In genomic region chr10:62302760-62303159, GRCh38 we compare ENCODE assay signal across 21 cellular contexts. TPM values are rescaled to one million over a fixed set of nuclear protein-coding genes. Genes with fewer than 3 reads are reported as not detected.
DNase-seq lines count a peak whose midpoint lies in the region; ATAC-seq and TF ChIP-seq lines count a peak whose summit lies in the region.
"Had no signal": no experiment of that assay in that cellular context is flagged by ENCODE, and none has a peak within 500 bp of the region (broad histone marks: within the 10 kb centered on the region; RNA-seq: fewer than 3 reads in every experiment).

No MANE protein-coding gene starts in this region.

- TF ChIP-seq CTCF in mammary epithelial cell (conservative IDR thresholded peaks at IDR 0.05 in 1 of 2, IDR thresholded peaks at IDR 0.05 in 1 of 2; ENCODE audit: extremely low read depth in 1 of 2, insufficient read depth in 1 of 2, low read depth in 1 of 2, low read length in 2 of 2): no peak
- TF ChIP-seq CTCF in MCF 10A (IDR thresholded peaks at IDR 0.05; ENCODE audit: unreplicated experiment): no peak
- TF ChIP-seq CTCF in left ventricle myocardium inferior (IDR thresholded peaks at IDR 0.05; ENCODE audit: borderline replicate concordance): no peak

- H3K4me1 Mint-ChIP-seq in MCF 10A (ENCODE audit: insufficient read depth, unreplicated experiment) (no peaks in the 10 kb centered on the region), T-cell (peaks cover 31 to 36% (median 33%) of the 10 kb centered on the region in 3 donors)
- H3K4me1 Mint-ChIP-seq in naive thymus-derived CD4-positive, alpha-beta T cell: peaks cover 5 to 46% (median 34%) of the 10 kb centered on the region in 7 donors
- no peaks in the 10 kb centered on the region for H3K4me1 Mint-ChIP-seq in activated CD8-positive, alpha-beta memory T cell treated with anti-CD3 and anti-CD28 coated beads, Interleukin-2, amount 10 ng/mL, durations not matched to agents 7 days and 5 days

- BruUV-seq in mammary epithelial cell (replicated peaks; lab: Mats Ljungman, UMichigan): no TSS peak
- no TSS peak for BruUV-seq in MCF 10A (replicated peaks; lab: Mats Ljungman, UMichigan)

- POLR2A ChIA-PET in MCF 10A (lab: Yijun Ruan, JAX) (interaction anchor here (0.7 kb wide), 1 partner anchor 42 kb away, joined by 3 read pairs; no protein-coding TSS in a partner anchor), T-cell (lab: Charles Lee) (no interaction called here)
- POLR2A ChIA-PET in naive thymus-derived CD4-positive, alpha-beta T cell (lab: Charles Lee): no interaction called here

- no peak overlapping the region for H3K27ac ChIP-seq in mammary epithelial cell (ENCODE audit: insufficient read depth, low read depth, low read length)
- H3K27ac ChIP-seq in naive thymus-derived CD4-positive, alpha-beta T cell (ENCODE audit: low read depth, low read length): no peak overlapping the region
- H3K27ac ChIP-seq in left ventricle myocardium inferior (replicated peaks): no peak overlapping the region
- H3K27ac ChIP-seq: A549; BLaER1 treated with 17β-estradiol and CSF1 and Interleukin-3, amounts not matched to agents 10 nM and 100 nM; GM23248 had no signal

- ATAC-seq in T-cell (replicated peaks in 1 of 4): peak in 3 of 4 experiments; percentile 49 to 58 (median 53)
- ATAC-seq in naive thymus-derived CD4-positive, alpha-beta T cell: peak; percentile 58
- ATAC-seq in activated CD8-positive, alpha-beta memory T cell treated with anti-CD3 and anti-CD28 coated beads, Interleukin-2, amount 10 ng/mL, durations not matched to agents 7 days and 5 days: no peak
- ATAC-seq: A549; CD8-positive, alpha-beta T cell had no signal

- H3K36me3 ChIP-seq in mammary epithelial cell (ENCODE audit: insufficient read depth, low read length) (no peaks in the 10 kb centered on the region), left ventricle myocardium inferior (no peaks in the 10 kb centered on the region)
- no peaks in the 10 kb centered on the region for H3K36me3 ChIP-seq in naive thymus-derived CD4-positive, alpha-beta T cell (ENCODE audit: control insufficient read depth in 2 of 3, insufficient read depth in 3 of 3, low read length in 3 of 3)
- H3K36me3 ChIP-seq: BE2C; BLaER1 treated with 17β-estradiol and CSF1 and Interleukin-3, amounts not matched to agents 10 nM and 100 nM had no signal

- H3K36me3 Mint-ChIP-seq in MCF 10A (ENCODE audit: insufficient read depth, unreplicated experiment): no peaks in the 10 kb centered on the region
- H3K36me3 Mint-ChIP-seq in T-cell: no peaks in the 10 kb centered on the region
- H3K36me3 Mint-ChIP-seq in naive thymus-derived CD4-positive, alpha-beta T cell: peaks cover 0 to 5% (median 0%) of the 10 kb centered on the region in 5 donors
- peaks cover 4% of the 10 kb centered on the region for H3K36me3 Mint-ChIP-seq in activated CD8-positive, alpha-beta memory T cell treated with anti-CD3 and anti-CD28 coated beads, Interleukin-2, amount 10 ng/mL, durations not matched to agents 7 days and 5 days
- H3K36me3 Mint-ChIP-seq: CD14-positive monocyte; CD8-positive, alpha-beta T cell had no signal

- intact Hi-C loops in mammary epithelial cell (cut with micrococcal nuclease): no loop called here
- intact Hi-C loops in MCF 10A (cut with micrococcal nuclease): no loop called here
- intact Hi-C loops in naive thymus-derived CD4-positive, alpha-beta T cell (cut with micrococcal nuclease): loop anchor here in 1 of 2 donors (10.0 kb wide), 1 partner anchor 548 kb away; no protein-coding TSS in a partner anchor
- intact Hi-C loops in left ventricle myocardium inferior (cut with micrococcal nuclease): no loop called here

- in situ Hi-C loops in mammary epithelial cell (cut with MboI; ENCODE audit: low sequenced_read_pairs in 2 of 2): no loop called here

- CTCF ChIA-PET in mammary epithelial cell (lab: Charles Lee; ENCODE audit: low non-redundant PET) (no interaction called here), MCF 10A (lab: Yijun Ruan, JAX) (no interaction called here), T-cell (lab: Charles Lee) (no interaction called here)
- CTCF ChIA-PET in naive thymus-derived CD4-positive, alpha-beta T cell (lab: Charles Lee): no interaction called here
- CTCF ChIA-PET in activated CD8-positive, alpha-beta memory T cell treated with anti-CD3 and anti-CD28 coated beads, Interleukin-2, amount 10 ng/mL, durations not matched to agents 7 days and 5 days (lab: Charles Lee): interaction anchor here (0.6 kb wide), 1 partner anchor 50 kb away, joined by 3 read pairs; no protein-coding TSS in a partner anchor

- H3K9ac ChIP-seq in mammary epithelial cell (ENCODE audit: insufficient read depth, low read length): no peak overlapping the region
- H3K9ac ChIP-seq: BLaER1 treated with 17β-estradiol and CSF1 and Interleukin-3, amounts not matched to agents 10 nM and 100 nM; GM23248 had no signal

- H3K27me3 Mint-ChIP-seq in MCF 10A (ENCODE audit: insufficient read depth, unreplicated experiment) (no peaks in the 10 kb centered on the region), T-cell (peaks cover 0 to 11% of the 10 kb centered on the region in 2 donors)
- H3K27me3 Mint-ChIP-seq in naive thymus-derived CD4-positive, alpha-beta T cell: peaks cover 0 to 2% (median 0%) of the 10 kb centered on the region in 5 donors
- H3K27me3 Mint-ChIP-seq in activated CD8-positive, alpha-beta memory T cell treated with anti-CD3 and anti-CD28 coated beads, Interleukin-2, amount 10 ng/mL, durations not matched to agents 7 days and 5 days: peaks cover 2% of the 10 kb centered on the region

- H3K4me3 ChIP-seq in mammary epithelial cell (replicated peaks in 1 of 3; ENCODE audit: insufficient read depth in 1 of 3, low read depth in 2 of 3, low read length in 3 of 3) (no peak overlapping the region), left ventricle myocardium inferior (no peak overlapping the region)
- H3K4me3 ChIP-seq in naive thymus-derived CD4-positive, alpha-beta T cell (ENCODE audit: low read length): no peak overlapping the region
- H3K4me3 ChIP-seq: A549; BLaER1 treated with 17β-estradiol and CSF1 and Interleukin-3, amounts not matched to agents 10 nM and 100 nM; GM23248 had no signal

- DNase-seq in mammary epithelial cell (no peak), MCF 10A (ENCODE audit: unreplicated experiment) (no peak), T-cell (no peak), left ventricle myocardium inferior (no peak)
- DNase-seq in naive thymus-derived CD4-positive, alpha-beta T cell: peak in 4 of 9 donors; percentile 9 to 36 (median 20)
- no peak for DNase-seq in activated CD8-positive, alpha-beta memory T cell treated with anti-CD3 and anti-CD28 coated beads, Interleukin-2, amount 10 ng/mL, durations not matched to agents 7 days and 5 days
- no peak for DNase-seq in activated effector memory CD4-positive, alpha-beta T cell treated with anti-CD3 and anti-CD28 coated beads, Interleukin-2, amount 50 U/mL, for 16 hours
- DNase-seq: 8988T; ACHN; AML-193; BE2C; Caco-2; CD8-positive, alpha-beta T cell; DMS153; DND-41; GM23248; H7; HCEC 1CT had no signal

- H3K9me3 Mint-ChIP-seq in MCF 10A (ENCODE audit: unreplicated experiment) (peaks cover 8% of the 10 kb centered on the region), T-cell (peaks cover 0 to 4% (median 0%) of the 10 kb centered on the region in 3 donors)
- peaks cover 0 to 8% (median 0%) of the 10 kb centered on the region in 11 donors for H3K9me3 Mint-ChIP-seq in naive thymus-derived CD4-positive, alpha-beta T cell
- peaks cover 8% of the 10 kb centered on the region for H3K9me3 Mint-ChIP-seq in activated CD8-positive, alpha-beta memory T cell treated with anti-CD3 and anti-CD28 coated beads, Interleukin-2, amount 10 ng/mL, durations not matched to agents 7 days and 5 days (ENCODE audit: low read depth)

- H4K20me1 ChIP-seq in mammary epithelial cell (ENCODE audit: insufficient read depth, low read length): no peaks in the 10 kb centered on the region
- H4K20me1 ChIP-seq: BLaER1 treated with 17β-estradiol and CSF1 and Interleukin-3, amounts not matched to agents 10 nM and 100 nM had no signal

- dilution Hi-C loops in mammary epithelial cell (cut with HindIII; ENCODE audit: low sequenced_read_pairs): no loop called here

- H3K4me1 ChIP-seq in mammary epithelial cell (ENCODE audit: insufficient read depth, low read length) (no peaks in the 10 kb centered on the region), left ventricle myocardium inferior (no peaks in the 10 kb centered on the region)
- peaks cover 9 to 30% of the 10 kb centered on the region in 2 donors for H3K4me1 ChIP-seq in naive thymus-derived CD4-positive, alpha-beta T cell (ENCODE audit: control insufficient read depth in 2 of 2, insufficient read depth in 2 of 2, low read length in 2 of 2)
- H3K4me1 ChIP-seq: A549, BE2C, Caco-2 had no signal

- H3K4me3 Mint-ChIP-seq in MCF 10A (ENCODE audit: unreplicated experiment) (no peak overlapping the region), T-cell (no peak overlapping the region)
- H3K4me3 Mint-ChIP-seq in naive thymus-derived CD4-positive, alpha-beta T cell: no peak overlapping the region
- H3K4me3 Mint-ChIP-seq in activated CD8-positive, alpha-beta memory T cell treated with anti-CD3 and anti-CD28 coated beads, Interleukin-2, amount 10 ng/mL, durations not matched to agents 7 days and 5 days: no peak overlapping the region
- H3K4me3 Mint-ChIP-seq: CD14-positive monocyte; CD8-positive, alpha-beta T cell had no signal

- H3K9me3 ChIP-seq in mammary epithelial cell (replicated peaks; ENCODE audit: insufficient read depth, low read length) (no peaks in the 10 kb centered on the region), left ventricle myocardium inferior (replicated peaks) (peaks cover 3% of the 10 kb centered on the region)
- H3K9me3 ChIP-seq in naive thymus-derived CD4-positive, alpha-beta T cell (ENCODE audit: control insufficient read depth in 2 of 3, low read length in 3 of 3): no peaks in the 10 kb centered on the region
- H3K9me3 ChIP-seq: BE2C had no signal

- H3K27ac Mint-ChIP-seq in MCF 10A (ENCODE audit: low read depth, unreplicated experiment) (no peak overlapping the region), T-cell (peak overlapping the region in 1 of 2 donors; percentile 11)
- H3K27ac Mint-ChIP-seq in naive thymus-derived CD4-positive, alpha-beta T cell: peak overlapping the region in 1 of 9 donors; percentile 16
- no peak overlapping the region for H3K27ac Mint-ChIP-seq in activated CD8-positive, alpha-beta memory T cell treated with anti-CD3 and anti-CD28 coated beads, Interleukin-2, amount 10 ng/mL, durations not matched to agents 7 days and 5 days
- H3K27ac Mint-ChIP-seq: CD14-positive monocyte; CD8-positive, alpha-beta T cell had no signal

- H2AFZ ChIP-seq in mammary epithelial cell (ENCODE audit: low read depth, low read length): peak overlapping the region; percentile 50
- H2AFZ ChIP-seq: GM23248 had no signal

- H3K27me3 ChIP-seq in mammary epithelial cell (ENCODE audit: insufficient read depth, low read length): no peaks in the 10 kb centered on the region
- no peaks in the 10 kb centered on the region for H3K27me3 ChIP-seq in naive thymus-derived CD4-positive, alpha-beta T cell (ENCODE audit: control insufficient read depth in 2 of 2, insufficient read depth in 2 of 2, low read length in 2 of 2)
- peaks cover 4% of the 10 kb centered on the region for H3K27me3 ChIP-seq in left ventricle myocardium inferior (ENCODE audit: low read depth)
- H3K27me3 ChIP-seq: BE2C; BLaER1 treated with 17β-estradiol and CSF1 and Interleukin-3, amounts not matched to agents 10 nM and 100 nM had no signal

- no peaks in the 10 kb centered on the region for H3K79me2 ChIP-seq in mammary epithelial cell (ENCODE audit: insufficient read depth, low read length)

- H3K4me2 ChIP-seq in mammary epithelial cell (ENCODE audit: insufficient read depth, low read depth, low read length): no peak overlapping the region
- H3K4me2 ChIP-seq: A549; BLaER1 treated with 17β-estradiol and CSF1 and Interleukin-3, amounts not matched to agents 10 nM and 100 nM had no signal

- 82% methylated on average over 4 of the region's 4 CpGs for WGBS in mammary epithelial cell (ENCODE audit: low coverage, missing lambda C conversion rate)

RNA-seq across cellular contexts. Expression of gene RTKN2, which starts 34.1 kb away (rescaled TPM):
- total RNA-seq in mammary epithelial cell: 1 to 10 TPM; 2.7 to 4.5 TPM
- polyA plus RNA-seq in mammary epithelial cell: 1.4 TPM
- 7.0 TPM for polyA minus RNA-seq in mammary epithelial cell
- 1.6 and 2.6 TPM in 2 replicates for total RNA-seq in MCF 10A (2022)
- total RNA-seq in T-cell: 10 to 100 TPM in 4 of 5 donors, 1 to 10 TPM in 1; 9.0 to 15.5 (median 12.4) TPM
- 1 to 10 TPM; 1.4 to 7.8 (median 3.0) TPM for total RNA-seq in naive thymus-derived CD4-positive, alpha-beta T cell
- 1 to 10 TPM; 1.7 to 5.1 TPM for polyA plus RNA-seq in naive thymus-derived CD4-positive, alpha-beta T cell
- not detected for total RNA-seq in left ventricle myocardium inferior
- total RNA-seq in activated CD8-positive, alpha-beta memory T cell treated with anti-CD3 and anti-CD28 coated beads, Interleukin-2, amount 10 ng/mL, durations not matched to agents 7 days and 5 days: 1 to 10 TPM; 2.9 to 3.8 TPM
